ENCODE assay signal across 1 cellular context in genomic region chr22:42615092-42615859, GRCh38.
TF ChIP-seq lines count a peak whose summit lies in the region.

No MANE protein-coding gene starts in this region.

TF ChIP-seq in GM12878, 131 proteins besides CTCF, POLR2A, EP300 and RAD21 (continued from another document and continues in another):
- TF ChIP-seq IRF3 (IDR thresholded peaks at IDR 0.05), result 0 out of 2 replicates have a peak, but pooled peaks have one; percentile 27
- TF ChIP-seq SUPT20H (IDR thresholded peaks at IDR 0.05; ENCODE audit: borderline replicate concordance, control insufficient read depth, low read depth, low read length), result no peak
- no peak for TF ChIP-seq SIN3A (IDR thresholded peaks at IDR 0.05; ENCODE audit: low read depth, low read length)
- TF ChIP-seq CBX3 (IDR thresholded peaks at IDR 0.05; ENCODE audit: borderline replicate concordance, low read depth), result no peak
- TF ChIP-seq NFIC (IDR thresholded peaks at IDR 0.05; ENCODE audit: low read depth, low read length), result peak; percentile 98
- TF ChIP-seq RCOR1 (conservative IDR thresholded peaks at IDR 0.05; ENCODE audit: low read depth, low read length), result no peak; the same call in 1 of the 2 replicates
- no peak for TF ChIP-seq SREBF2 (IDR thresholded peaks at IDR 0.05; ENCODE audit: low read length)
- TF ChIP-seq BHLHE40 (IDR thresholded peaks at IDR 0.05; ENCODE audit: borderline replicate concordance in 1 of 2, low read depth in 2 of 2, low read length in 1 of 2), result peak in 1 of 2 experiments; percentile 40; a peak in 2 of 4 replicates
- no peak for TF ChIP-seq RFX5 (IDR thresholded peaks at IDR 0.05; ENCODE audit: low read depth, low read length)
- peak; percentile 100 for TF ChIP-seq BACH1 (IDR thresholded peaks at IDR 0.05; ENCODE audit: borderline replicate concordance)
- TF ChIP-seq CREB1 (IDR thresholded peaks at IDR 0.05; ENCODE audit: low read depth), result peak; percentile 77
- TF ChIP-seq POU2F2 (IDR thresholded peaks at IDR 0.05; ENCODE audit: borderline replicate concordance, low read depth, low read length), result peak; percentile 100
- TF ChIP-seq FOXM1 (IDR thresholded peaks at IDR 0.05; ENCODE audit: low read depth, low read length), result peak; percentile 97
- TF ChIP-seq BCL11A (IDR thresholded peaks at IDR 0.05; ENCODE audit: low read depth, low read length), result peak; percentile 98
- peak; percentile 41; the same call in 1 of the 2 replicates for TF ChIP-seq PKNOX1 (IDR thresholded peaks at IDR 0.05)
- peak; percentile 100 for TF ChIP-seq POLR2AphosphoS5 (IDR thresholded peaks at IDR 0.05; ENCODE audit: low read length)
- peak; percentile 45; the same call in 1 of the 2 replicates for TF ChIP-seq IRF5 (IDR thresholded peaks at IDR 0.05; ENCODE audit: borderline replicate concordance)
- no peak for TF ChIP-seq ZZZ3 (IDR thresholded peaks at IDR 0.05; ENCODE audit: control insufficient read depth, insufficient read length, low read depth)
- TF ChIP-seq TCF7 (IDR thresholded peaks at IDR 0.05; ENCODE audit: borderline replicate concordance), result peak; percentile 85
- peak; percentile 82 for TF ChIP-seq ATF7 (IDR thresholded peaks at IDR 0.05; ENCODE audit: low read depth)
- peak; percentile 100 for TF ChIP-seq POLR2AphosphoS2 (IDR thresholded peaks at IDR 0.05; ENCODE audit: low read depth, low read length)
- TF ChIP-seq ELK1 (IDR thresholded peaks at IDR 0.05; ENCODE audit: low read depth, low read length), result no peak
- TF ChIP-seq HSF1 (IDR thresholded peaks at IDR 0.05; ENCODE audit: low read depth, low read length), result no peak; the same call in 1 of the 2 replicates
- TF ChIP-seq PAX8 (IDR thresholded peaks at IDR 0.05), result peak; percentile 93
- TF ChIP-seq RELB (IDR thresholded peaks at IDR 0.05; ENCODE audit: low read depth), result peak; percentile 43
- peak; percentile 96 for TF ChIP-seq KLF5 (IDR thresholded peaks at IDR 0.05; ENCODE audit: partially characterized antibody)
- peak; percentile 100 for TF ChIP-seq BCL3 (IDR thresholded peaks at IDR 0.05; ENCODE audit: borderline replicate concordance, insufficient read depth, low read depth, low read length, poor library complexity, severe bottlenecking)
- peak; percentile 35; the same call in 1 of the 2 replicates for TF ChIP-seq BRCA1 (IDR thresholded peaks at IDR 0.05; ENCODE audit: low read depth, low read length)
- TF ChIP-seq RBBP5 (conservative IDR thresholded peaks at IDR 0.05), result no peak
- TF ChIP-seq NFXL1 (IDR thresholded peaks at IDR 0.05; ENCODE audit: borderline replicate concordance), result no peak
- TF ChIP-seq E2F8 (IDR thresholded peaks at IDR 0.05; ENCODE audit: low read depth, partially characterized antibody), result peak; percentile 30
- no peak for TF ChIP-seq NFYA (IDR thresholded peaks at IDR 0.05; ENCODE audit: borderline replicate concordance, low read depth, low read length)
- TF ChIP-seq MAX (IDR thresholded peaks at IDR 0.05; ENCODE audit: low read depth, low read length), result no peak; the same call in 1 of the 2 replicates
- TF ChIP-seq CEBPB (IDR thresholded peaks at IDR 0.05; ENCODE audit: borderline replicate concordance in 1 of 2, low read depth in 2 of 2, low read length in 2 of 2), result peak in 1 of 2 experiments; percentile 96; a peak in 2 of 4 replicates
- TF ChIP-seq NRF1 (conservative IDR thresholded peaks at IDR 0.05; ENCODE audit: low read depth, low read length), result no peak
- TF ChIP-seq KDM1A (IDR thresholded peaks at IDR 0.05; ENCODE audit: borderline replicate concordance), result no peak
- peak; percentile 76 for TF ChIP-seq ZNF24 (IDR thresholded peaks at IDR 0.05)
- peak; percentile 78; the same call in 1 of the 2 replicates for TF ChIP-seq STAT1 (conservative IDR thresholded peaks at IDR 0.05)
- TF ChIP-seq YBX1 (IDR thresholded peaks at IDR 0.05), result no peak
- TF ChIP-seq ZNF207 (IDR thresholded peaks at IDR 0.05; ENCODE audit: borderline replicate concordance), result peak; percentile 89
- TF ChIP-seq EGR1 (IDR thresholded peaks at IDR 0.05; ENCODE audit: borderline replicate concordance in 1 of 2, low read depth in 2 of 2, low read length in 2 of 2), result peak; percentile 68 to 93
- no peak for TF ChIP-seq E4F1 (IDR thresholded peaks at IDR 0.05; ENCODE audit: borderline replicate concordance, partially characterized antibody)
